In genomic region chr6:43500921-43501320, GRCh38 we compare ENCODE assay signal across 1 cellular context.
TF ChIP-seq lines count a peak whose summit lies in the region.

No MANE protein-coding gene starts in this region.

TF ChIP-seq in SK-N-SH treated with all-trans-retinoic acid at 6 μM for 48 hours, 23 proteins besides CTCF, POLR2A, EP300 and RAD21 (continued from another document):
- no peak for TF ChIP-seq CSRNP3 (CRISPR knock-in tag; IDR thresholded peaks at IDR 0.05)
- TF ChIP-seq ZNF565 (CRISPR knock-in tag; conservative IDR thresholded peaks at IDR 0.05; ENCODE audit: low read depth), result no peak
- TF ChIP-seq CREB5 (CRISPR knock-in tag; IDR thresholded peaks at IDR 0.05; ENCODE audit: low read depth), result no peak
